In genomic region chr9:137988051-137988450, GRCh38 we compare ENCODE assay signal across 12 cellular contexts.
DNase-seq lines count a peak whose midpoint lies in the region; ATAC-seq and TF ChIP-seq lines count a peak whose summit lies in the region.
"Had no signal": no experiment of that assay in that cellular context is flagged by ENCODE, and none has a peak within 500 bp of the region (broad histone marks: within the 10 kb centered on the region; RNA-seq: fewer than 3 reads in every experiment).

No MANE protein-coding gene starts in this region.

- H3K4me3 ChIP-seq in right cardiac atrium (ENCODE audit: low read length) (no peak overlapping the region), Peyer's patch (no peak overlapping the region), spleen (no peak overlapping the region)

- H3K4me3 Mint-ChIP-seq in endothelial cell (ENCODE audit: unreplicated experiment) = peak overlapping the region; percentile 57
- H3K4me3 Mint-ChIP-seq in CD14-positive monocyte = no peak overlapping the region
- H3K4me3 Mint-ChIP-seq: CD4-positive, CD25-positive, alpha-beta regulatory T cell; HFFc6 had no signal

- no peak for TF ChIP-seq CTCF in Peyer's patch (IDR thresholded peaks at IDR 0.05)
- TF ChIP-seq CTCF in endothelial cell (IDR thresholded peaks at IDR 0.05; ENCODE audit: unreplicated experiment) = no peak
- no peak for TF ChIP-seq CTCF in spleen (IDR thresholded peaks at IDR 0.05 in 8 of 11, conservative IDR thresholded peaks at IDR 0.05 in 3 of 11)
- TF ChIP-seq CTCF in CD14-positive monocyte (IDR thresholded peaks at IDR 0.05) = no peak

- no peaks in the 10 kb centered on the region for H3K27me3 ChIP-seq in right cardiac atrium (ENCODE audit: control insufficient read depth, insufficient read depth)
- no peaks in the 10 kb centered on the region for H3K27me3 ChIP-seq in Peyer's patch
- peaks cover 0 to 92% (median 0%) of the 10 kb centered on the region in 7 donors for H3K27me3 ChIP-seq in spleen (replicated peaks in 1 of 7)

- H3K36me3 Mint-ChIP-seq in endothelial cell (ENCODE audit: low read depth, unreplicated experiment) = peaks cover 31% of the 10 kb centered on the region
- H3K36me3 Mint-ChIP-seq in CD14-positive monocyte = no peaks in the 10 kb centered on the region
- H3K36me3 Mint-ChIP-seq: CD4-positive, CD25-positive, alpha-beta regulatory T cell had no signal

- H3K27me3 Mint-ChIP-seq in endothelial cell (ENCODE audit: unreplicated experiment) (peaks cover 8% of the 10 kb centered on the region), CD14-positive monocyte (ENCODE audit: low read depth in 3 of 3) (peaks cover 3 to 13% (median 8%) of the 10 kb centered on the region in 3 donors)

- DNase-seq in Right ventricle myocardium superior (peak; percentile 13), right cardiac atrium (no peak), Peyer's patch (peak in 2 of 3 donors; percentile 23 to 34), endothelial cell (ENCODE audit: low spot score) (no peak), spleen (peak; percentile 46), SKM-1 treated with dmso at 0.1 percent for 144 hours (lab: John Stamatoyannopoulos, UW; ENCODE audit: unreplicated experiment) (no peak), CD14-positive monocyte (ENCODE audit: low spot score) (no peak)
- DNase-seq: CD4-positive, CD25-positive, alpha-beta regulatory T cell; HCEC 1CT; HFFc6 had no signal

- H3K9me3 Mint-ChIP-seq in endothelial cell (ENCODE audit: unreplicated experiment) (peaks cover 7% of the 10 kb centered on the region), CD14-positive monocyte (peaks cover 0 to 4% (median 2%) of the 10 kb centered on the region in 7 donors)

- H3K27ac Mint-ChIP-seq in endothelial cell (ENCODE audit: unreplicated experiment) = peak overlapping the region; percentile 50
- H3K27ac Mint-ChIP-seq in CD14-positive monocyte = no peak overlapping the region
- H3K27ac Mint-ChIP-seq: CD4-positive, CD25-positive, alpha-beta regulatory T cell; HFFc6 had no signal

- H3K9me3 ChIP-seq in right cardiac atrium (ENCODE audit: control insufficient read depth, low read length) (no peaks in the 10 kb centered on the region), Peyer's patch (no peaks in the 10 kb centered on the region), spleen (no peaks in the 10 kb centered on the region)

- H3K4me1 Mint-ChIP-seq in endothelial cell (ENCODE audit: unreplicated experiment) (no peaks in the 10 kb centered on the region), CD14-positive monocyte (no peaks in the 10 kb centered on the region)

- H3K4me1 ChIP-seq in right cardiac atrium (ENCODE audit: control insufficient read depth, insufficient read depth, low read length) (no peaks in the 10 kb centered on the region), Peyer's patch (no peaks in the 10 kb centered on the region), spleen (no peaks in the 10 kb centered on the region)

- intact Hi-C loops in Right ventricle myocardium superior (cut with DNase I) = no loop called here
- intact Hi-C loops in right cardiac atrium (cut with DNase I) = no loop called here
- intact Hi-C loops in spleen (cut with DNase I; ENCODE audit: low total_unique reads) = no loop called here
- intact Hi-C loops in CD14-positive monocyte (cut with micrococcal nuclease) = no loop called here

- no peak for TF ChIP-seq POLR2A in Peyer's patch (IDR thresholded peaks at IDR 0.05)
- no peak for TF ChIP-seq POLR2A in spleen (IDR thresholded peaks at IDR 0.05)

- WGBS in right cardiac atrium = 71% methylated on average over 8 of the region's 8 CpGs
- 68 to 83% (median 76%) methylated on average over 8 of the region's 8 CpGs for WGBS in spleen, 5 donors

- ATAC-seq in Right ventricle myocardium superior (ENCODE audit: poor library complexity) (no peak), right cardiac atrium (no peak), GM18511 (IDR thresholded peaks at IDR 0.05; ENCODE audit: unreplicated experiment) (no peak)

- H3K36me3 ChIP-seq in Peyer's patch (no peaks in the 10 kb centered on the region), spleen (no peaks in the 10 kb centered on the region)

- no peak overlapping the region for H3K27ac ChIP-seq in right cardiac atrium (ENCODE audit: low read length)
- no peak overlapping the region for H3K27ac ChIP-seq in Peyer's patch
- H3K27ac ChIP-seq in spleen = no peak overlapping the region
- H3K27ac ChIP-seq: 22Rv1 had no signal

Comparison
In these comparisons a context has a peak if more than half of its experiments do, and no peak if none do; other contexts are left out.
1. DNase-seq: peak in Right ventricle myocardium superior (single experiment), Peyer's patch (2 of 3) and spleen (single experiment); none in right cardiac atrium (0 of 3), endothelial cell (single experiment), SKM-1 treated with dmso at 0.1 percent for 144 hours (single experiment) and CD14-positive monocyte (single experiment).